Comparison of ENCODE assay signal across 19 cellular contexts in the genomic region with DNA sequence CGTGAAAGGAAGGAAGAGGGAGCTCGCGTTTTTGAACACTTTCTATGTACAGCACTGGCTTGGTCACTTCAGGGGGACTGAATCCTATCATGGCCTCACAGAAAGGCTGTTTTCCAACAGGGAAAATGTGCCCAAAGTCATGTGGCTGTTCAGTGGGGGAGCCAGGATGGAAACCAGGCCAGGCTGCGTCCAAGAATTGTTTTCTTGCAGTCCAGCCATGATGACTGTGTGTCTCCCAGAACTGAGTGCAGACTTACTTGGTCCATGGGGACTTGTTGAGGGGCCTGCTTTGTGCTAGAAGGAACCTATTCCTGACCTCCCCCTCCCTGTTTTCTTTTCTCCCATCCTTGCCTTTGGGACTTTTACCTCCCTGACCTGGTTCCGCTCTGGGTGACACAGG. TPM values are rescaled to one million over a fixed set of nuclear protein-coding genes. Genes with fewer than 3 reads are reported as not detected.
DNase-seq lines count a peak whose midpoint lies in the region; ATAC-seq and TF ChIP-seq lines count a peak whose summit lies in the region.
"Had no signal": no experiment of that assay in that cellular context is flagged by ENCODE, and none has a peak within 500 bp of the region (broad histone marks: within the 10 kb centered on the region; RNA-seq: fewer than 3 reads in every experiment).

No MANE protein-coding gene starts in this region.

- TF ChIP-seq CTCF in left ventricle myocardium inferior (IDR thresholded peaks at IDR 0.05; ENCODE audit: borderline replicate concordance): no peak
- TF ChIP-seq CTCF in nephron progenitor cell (IDR thresholded peaks at IDR 0.05): no peak
- no peak for TF ChIP-seq CTCF in osteocyte (IDR thresholded peaks at IDR 0.05)

- peak overlapping the region; percentile 62 to 98 (median 90) for H3K27ac Mint-ChIP-seq in CD4-positive, alpha-beta memory T cell
- H3K27ac Mint-ChIP-seq in nephron progenitor cell (peak overlapping the region; percentile 82), osteocyte (ENCODE audit: unreplicated experiment) (no peak overlapping the region)
- H3K27ac Mint-ChIP-seq in activated CD4-positive, alpha-beta T cell treated with anti-CD3 and anti-CD28 coated beads, Interleukin-2, amount 10 ng/mL, durations not matched to agents 24 days and 14 days: no peak overlapping the region

- CTCF ChIA-PET in CD4-positive, alpha-beta memory T cell (lab: Charles Lee; ENCODE audit: partially characterized antibody): interaction anchor here (1.1 to 1.7 kb wide), 2 partner anchors 14 to 101 kb away, joined by 3 to 4 read pairs; no protein-coding TSS in a partner anchor

- no peaks in the 10 kb centered on the region for H3K9me3 ChIP-seq in CD4-positive, alpha-beta memory T cell (ENCODE audit: control insufficient read depth in 1 of 2, low read length in 2 of 2)
- H3K9me3 ChIP-seq in HUES48 (ENCODE audit: control insufficient read depth, insufficient read depth, low read length): no peaks in the 10 kb centered on the region
- peaks cover 5% of the 10 kb centered on the region for H3K9me3 ChIP-seq in left ventricle myocardium inferior (replicated peaks)

- no peaks in the 10 kb centered on the region for H3K9me3 Mint-ChIP-seq in CD4-positive, alpha-beta memory T cell
- H3K9me3 Mint-ChIP-seq in nephron progenitor cell: peaks cover 15% of the 10 kb centered on the region
- peaks cover 11% of the 10 kb centered on the region for H3K9me3 Mint-ChIP-seq in osteocyte (ENCODE audit: unreplicated experiment)
- H3K9me3 Mint-ChIP-seq in activated CD4-positive, alpha-beta T cell treated with anti-CD3 and anti-CD28 coated beads, Interleukin-2, amount 10 ng/mL, durations not matched to agents 24 days and 14 days: no peaks in the 10 kb centered on the region

- H3K27me3 Mint-ChIP-seq in CD4-positive, alpha-beta memory T cell: no peaks in the 10 kb centered on the region
- H3K27me3 Mint-ChIP-seq in nephron progenitor cell (ENCODE audit: low read depth, poor library complexity) (peaks cover 7% of the 10 kb centered on the region), osteocyte (ENCODE audit: unreplicated experiment) (no peaks in the 10 kb centered on the region)
- no peaks in the 10 kb centered on the region for H3K27me3 Mint-ChIP-seq in activated CD4-positive, alpha-beta T cell treated with anti-CD3 and anti-CD28 coated beads, Interleukin-2, amount 10 ng/mL, durations not matched to agents 24 days and 14 days

- H3K36me3 ChIP-seq in CD4-positive, alpha-beta memory T cell (ENCODE audit: insufficient read depth, low read length): no peaks in the 10 kb centered on the region
- no peaks in the 10 kb centered on the region for H3K36me3 ChIP-seq in HUES48 (ENCODE audit: control insufficient read depth, insufficient read depth, low read length)
- H3K36me3 ChIP-seq in left ventricle myocardium inferior: no peaks in the 10 kb centered on the region

- intact Hi-C loops in CD4-positive, alpha-beta memory T cell (cut with micrococcal nuclease): loop anchor here (5.0 kb wide), 1 partner anchor 86 kb away; no protein-coding TSS in a partner anchor
- intact Hi-C loops in left ventricle myocardium inferior (cut with micrococcal nuclease): no loop called here
- intact Hi-C loops in activated CD4-positive, alpha-beta T cell treated with anti-CD3 and anti-CD28 coated beads, Interleukin-2, amount 10 ng/mL, durations not matched to agents 24 days and 14 days (cut with micrococcal nuclease): no loop called here

- H3K4me1 Mint-ChIP-seq in CD4-positive, alpha-beta memory T cell: peaks cover 42 to 71% (median 55%) of the 10 kb centered on the region in 4 donors
- H3K4me1 Mint-ChIP-seq in nephron progenitor cell (peaks cover 63% of the 10 kb centered on the region), osteocyte (ENCODE audit: unreplicated experiment) (peaks cover 5% of the 10 kb centered on the region)
- peaks cover 40% of the 10 kb centered on the region for H3K4me1 Mint-ChIP-seq in activated CD4-positive, alpha-beta T cell treated with anti-CD3 and anti-CD28 coated beads, Interleukin-2, amount 10 ng/mL, durations not matched to agents 24 days and 14 days

- DNase-seq in CD4-positive, alpha-beta memory T cell: no peak
- DNase-seq in left ventricle myocardium inferior (no peak), nephron progenitor cell (no peak), osteocyte (ENCODE audit: extremely low spot score, unreplicated experiment) (no peak)
- no peak for DNase-seq in activated CD4-positive, alpha-beta T cell treated with anti-CD3 and anti-CD28 coated beads, Interleukin-2, amount 10 ng/mL, durations not matched to agents 24 days and 14 days
- DNase-seq: ACHN, DMS 273 treated with DMSO at 0.1 percent for 48 hours, DND-41, GOT3, MM.1S, NCI-H1105 treated with DMSO at 0.1 percent for 48 hours, NCI-H1694, NCI-H2081 treated with DMSO at 0.1 percent for 48 hours, NCI-H446 treated with DMSO at 0.1 percent for 48 hours had no signal

- peaks cover 58% of the 10 kb centered on the region for H3K4me1 ChIP-seq in CD4-positive, alpha-beta memory T cell (ENCODE audit: insufficient read depth, low read length)
- H3K4me1 ChIP-seq in HUES48 (ENCODE audit: control insufficient read depth, insufficient read depth, low read length): peaks cover 3% of the 10 kb centered on the region; the same call in 1 of the 2 replicates
- peaks cover 52% of the 10 kb centered on the region for H3K4me1 ChIP-seq in left ventricle myocardium inferior

- H3K4me3 ChIP-seq in CD4-positive, alpha-beta memory T cell (ENCODE audit: low read length in 2 of 2): no peak overlapping the region
- H3K4me3 ChIP-seq in HUES48 (ENCODE audit: low read depth, low read length) (no peak overlapping the region), left ventricle myocardium inferior (peak overlapping the region; percentile 1)

- H3K9ac ChIP-seq in HUES48 (ENCODE audit: low read depth, low read length): no peak overlapping the region

- no peaks in the 10 kb centered on the region for H3K27me3 ChIP-seq in CD4-positive, alpha-beta memory T cell (ENCODE audit: insufficient read depth, low read length)
- H3K27me3 ChIP-seq in HUES48 (ENCODE audit: control insufficient read depth, insufficient read depth, low read length): no peaks in the 10 kb centered on the region
- no peaks in the 10 kb centered on the region for H3K27me3 ChIP-seq in left ventricle myocardium inferior (ENCODE audit: low read depth)

- ATAC-seq in GM19467 (IDR thresholded peaks at IDR 0.05; ENCODE audit: unreplicated experiment): no peak
- ATAC-seq: HCT116, Panc1 had no signal

- POLR2A ChIA-PET in CD4-positive, alpha-beta memory T cell (lab: Charles Lee; ENCODE audit: partially characterized antibody): interaction anchor here (0.5 to 2.9 kb wide), 5 partner anchors 10 to 269 kb away, joined by 3 to 13 read pairs (median 3); no protein-coding TSS in a partner anchor

- H3K36me3 Mint-ChIP-seq in CD4-positive, alpha-beta memory T cell: peaks cover 0 to 4% of the 10 kb centered on the region in 2 donors
- H3K36me3 Mint-ChIP-seq in nephron progenitor cell (ENCODE audit: low read depth): peaks cover 31% of the 10 kb centered on the region
- no peaks in the 10 kb centered on the region for H3K36me3 Mint-ChIP-seq in osteocyte (ENCODE audit: unreplicated experiment)
- peaks cover 17% of the 10 kb centered on the region for H3K36me3 Mint-ChIP-seq in activated CD4-positive, alpha-beta T cell treated with anti-CD3 and anti-CD28 coated beads, Interleukin-2, amount 10 ng/mL, durations not matched to agents 24 days and 14 days (ENCODE audit: low read depth)

- no peak overlapping the region for H3K27ac ChIP-seq in CD4-positive, alpha-beta memory T cell (ENCODE audit: low read depth, low read length)
- H3K27ac ChIP-seq in HUES48 (ENCODE audit: low read depth, low read length) (peak overlapping the region; percentile 37), left ventricle myocardium inferior (replicated peaks) (peak overlapping the region; percentile 85)
- H3K27ac ChIP-seq: C4-2B had no signal

- H3K4me3 Mint-ChIP-seq in CD4-positive, alpha-beta memory T cell: peak overlapping the region; percentile 32 to 90 (median 78)
- H3K4me3 Mint-ChIP-seq in nephron progenitor cell: no peak overlapping the region
- H3K4me3 Mint-ChIP-seq in osteocyte (ENCODE audit: unreplicated experiment): no peak overlapping the region
- no peak overlapping the region for H3K4me3 Mint-ChIP-seq in activated CD4-positive, alpha-beta T cell treated with anti-CD3 and anti-CD28 coated beads, Interleukin-2, amount 10 ng/mL, durations not matched to agents 24 days and 14 days

RNA-seq across cellular contexts. Expression of a gene that starts 46.9 kb away (rescaled TPM):
- 10 to 100 TPM in 1 of 2 experiments, 1 to 10 TPM in 1; 9.5 to 11.4 TPM for total RNA-seq in CD4-positive, alpha-beta memory T cell
- polyA plus RNA-seq in CD4-positive, alpha-beta memory T cell: 1 to 10 TPM; 4.9 to 7.7 TPM
- total RNA-seq in left ventricle myocardium inferior (12.4 TPM), osteocyte (2.2 and 2.8 TPM in 2 replicates)
- total RNA-seq in activated CD4-positive, alpha-beta T cell treated with anti-CD3 and anti-CD28 coated beads, Interleukin-2, amount 10 ng/mL, durations not matched to agents 24 days and 14 days: 32.4 and 35.5 TPM in 2 replicates

Comparison
In these comparisons a context has a peak if more than half of its experiments do, and no peak if none do; other contexts are left out.
1. H3K27ac Mint-ChIP-seq: peak in CD4-positive, alpha-beta memory T cell (7 of 7) and nephron progenitor cell (single experiment); none in osteocyte (single experiment) and activated CD4-positive, alpha-beta T cell treated with anti-CD3 and anti-CD28 coated beads, Interleukin-2, amount 10 ng/mL, durations not matched to agents 24 days and 14 days (single experiment).
2. H3K4me3 Mint-ChIP-seq: peak in CD4-positive, alpha-beta memory T cell (8 of 8); none in nephron progenitor cell (single experiment), osteocyte (single experiment) and activated CD4-positive, alpha-beta T cell treated with anti-CD3 and anti-CD28 coated beads, Interleukin-2, amount 10 ng/mL, durations not matched to agents 24 days and 14 days (single experiment).